8 cellular contexts compared by ENCODE assay signal in genomic region chr10:21724695-21725371, GRCh38.
DNase-seq lines count a peak whose midpoint lies in the region; ATAC-seq and TF ChIP-seq lines count a peak whose summit lies in the region.

No MANE protein-coding gene starts in this region.

- H3K4me3 Mint-ChIP-seq in stimulated activated naive CD8-positive, alpha-beta T cell treated with anti-CD3 and anti-CD28 coated beads, Interleukin-15, Interleukin-2, amounts not matched to agents 100 ng/mL and 50 ng/mL, for 24 hours: peak overlapping the region; percentile 23

- no peak overlapping the region for H3K4me3 ChIP-seq in cardiac fibroblast (replicated peaks in 1 of 2; ENCODE audit: low read depth in 2 of 2, low read length in 2 of 2)

- no peak for TF ChIP-seq CTCF in cardiac fibroblast (IDR thresholded peaks at IDR 0.05; ENCODE audit: low read depth, low read length)

- no peaks in the 10 kb centered on the region for H3K9me3 Mint-ChIP-seq in stimulated activated naive CD8-positive, alpha-beta T cell treated with anti-CD3 and anti-CD28 coated beads, Interleukin-15, Interleukin-2, amounts not matched to agents 100 ng/mL and 50 ng/mL, for 24 hours

- DNase-seq in stimulated activated naive CD4-positive, alpha-beta T cell (lab: John Stamatoyannopoulos, UW): peak in 4 of 6 experiments; percentile 9 to 27 (median 24)
- no peak for DNase-seq in stimulated activated naive CD4-positive, alpha-beta T cell treated with Interleukin-2 at 50 U/mL for 16 hours (lab: John Stamatoyannopoulos, UW)
- peak; percentile 89 for DNase-seq in NCI-H1048 (lab: John Stamatoyannopoulos, UW)
- peak; percentile 82 for DNase-seq in SIG-M5 (lab: John Stamatoyannopoulos, UW)
- DNase-seq in cardiac fibroblast (ENCODE audit: low read depth in 2 of 2): peak; percentile 100
- peak; percentile 91 to 94 for DNase-seq in left colon

- H3K27ac Mint-ChIP-seq in stimulated activated naive CD8-positive, alpha-beta T cell treated with anti-CD3 and anti-CD28 coated beads, Interleukin-15, Interleukin-2, amounts not matched to agents 100 ng/mL and 50 ng/mL, for 24 hours: peak overlapping the region; percentile 55

- intact Hi-C loops in left colon (cut with DNase I, micrococcal nuclease): loop anchor here in 1 of 2 donors (5.0 kb wide), 1 partner anchor 228 kb away; no protein-coding TSS in a partner anchor

- H3K27me3 Mint-ChIP-seq in stimulated activated naive CD8-positive, alpha-beta T cell treated with anti-CD3 and anti-CD28 coated beads, Interleukin-15, Interleukin-2, amounts not matched to agents 100 ng/mL and 50 ng/mL, for 24 hours: no peaks in the 10 kb centered on the region

- peaks cover 25% of the 10 kb centered on the region for H3K4me1 Mint-ChIP-seq in stimulated activated naive CD8-positive, alpha-beta T cell treated with anti-CD3 and anti-CD28 coated beads, Interleukin-15, Interleukin-2, amounts not matched to agents 100 ng/mL and 50 ng/mL, for 24 hours (ENCODE audit: low read depth)

- peak; percentile 85 for ATAC-seq in HG02642 (IDR thresholded peaks at IDR 0.05; ENCODE audit: poor library complexity, unreplicated experiment)
- peak; percentile 82 for ATAC-seq in left colon

- peaks cover 31% of the 10 kb centered on the region for H3K36me3 Mint-ChIP-seq in stimulated activated naive CD8-positive, alpha-beta T cell treated with anti-CD3 and anti-CD28 coated beads, Interleukin-15, Interleukin-2, amounts not matched to agents 100 ng/mL and 50 ng/mL, for 24 hours (ENCODE audit: low read depth)
